1 cellular context compared by ENCODE assay signal in the genomic region with DNA sequence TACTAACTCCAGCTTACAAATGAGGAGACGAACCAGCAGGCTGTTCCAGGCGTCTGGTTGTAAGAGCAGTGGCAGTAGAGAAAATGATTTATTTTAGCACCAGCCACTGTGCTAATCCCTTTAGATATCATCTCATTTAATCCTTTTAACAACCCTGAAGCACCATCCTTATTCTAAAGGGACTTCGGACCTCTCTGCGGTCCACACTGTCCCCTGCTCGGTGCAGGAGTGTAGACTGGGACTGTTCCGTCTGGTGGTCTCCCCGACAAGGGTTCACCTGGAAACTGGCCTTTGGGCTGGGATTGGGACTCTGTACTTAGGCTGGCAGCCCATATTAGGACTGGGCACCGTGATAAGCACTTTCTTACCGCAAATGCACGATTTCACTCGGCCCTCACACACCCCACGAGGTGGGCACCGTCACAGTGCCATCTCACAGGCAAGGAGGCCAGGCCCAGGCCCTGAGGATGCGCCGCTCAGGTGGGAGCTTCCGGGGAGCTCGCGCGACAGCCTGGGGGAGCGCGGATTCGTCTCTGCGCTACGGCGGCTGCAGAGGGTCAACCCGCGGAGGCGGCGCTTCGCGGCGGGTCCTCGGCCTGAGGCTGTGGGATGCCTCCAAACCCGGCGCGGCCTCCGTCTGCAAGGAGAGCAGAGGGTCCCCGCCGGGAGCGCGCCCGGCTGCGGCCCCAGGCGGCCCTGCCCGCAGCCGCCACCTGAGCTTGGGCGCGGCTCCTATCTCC.
TF ChIP-seq lines count a peak whose summit lies in the region.

No MANE protein-coding gene starts in this region.

TF ChIP-seq in K562, 482 proteins besides CTCF, POLR2A, EP300 and RAD21 (continued from another document and continues in another):
- TF ChIP-seq CHAMP1 (IDR thresholded peaks at IDR 0.05) (no peak), SMAD4 (CRISPR knock-in tag; conservative IDR thresholded peaks at IDR 0.05) (peak; percentile 79), IFI16 (CRISPR knock-in tag; IDR thresholded peaks at IDR 0.05) (no peak), ZNF707 (CRISPR knock-in tag; conservative IDR thresholded peaks at IDR 0.05) (no peak), DIDO1 (tag; IDR thresholded peaks at IDR 0.05; ENCODE audit: low read depth) (0 out of 2 replicates have a peak, but pooled peaks have one; percentile 54), E2F4 (CRISPR knock-in tag; IDR thresholded peaks at IDR 0.05; ENCODE audit: low read depth) (0 out of 2 replicates have a peak, but pooled peaks have one; percentile 50), RCOR1 (IDR thresholded peaks at IDR 0.05; ENCODE audit: borderline replicate concordance in 1 of 2, low read depth in 2 of 2, low read length in 2 of 2) (peak in 1 of 2 experiments; percentile 47; a peak in 2 of 4 replicates), TCF7L2 (IDR thresholded peaks at IDR 0.05; ENCODE audit: low read depth, low read length) (no peak), SRF (CRISPR knock-in tag; IDR thresholded peaks at IDR 0.05) (peak in 1 of 2 experiments; percentile 91; a peak in 2 of 4 replicates), ZSCAN29 (IDR thresholded peaks at IDR 0.05) (no peak), ZNF668 (CRISPR knock-in tag; IDR thresholded peaks at IDR 0.05) (no peak), ZNF232 (CRISPR knock-in tag; IDR thresholded peaks at IDR 0.05) (0 out of 2 replicates have a peak, but pooled peaks have one; percentile 53), ILK (tag; IDR thresholded peaks at IDR 0.05; ENCODE audit: borderline replicate concordance, low read depth) (no peak), ERF (CRISPR knock-in tag; IDR thresholded peaks at IDR 0.05) (no peak), ZC3H11A (IDR thresholded peaks at IDR 0.05; ENCODE audit: low read depth, low read length) (no peak), ZNF77 (CRISPR knock-in tag; IDR thresholded peaks at IDR 0.05) (no peak), NFIC (IDR thresholded peaks at IDR 0.05) (0 out of 2 replicates have a peak, but pooled peaks have one; percentile 14), POLR2AphosphoS5 (IDR thresholded peaks at IDR 0.05; ENCODE audit: control insufficient read depth, insufficient read depth, low read depth, low read length) (peak; percentile 63; the same call in 1 of the 2 replicates), TAF1 (IDR thresholded peaks at IDR 0.05; ENCODE audit: control insufficient read depth, extremely low read depth, insufficient read depth, low read length, severe bottlenecking) (peak; percentile 48), HDGF (IDR thresholded peaks at IDR 0.05) (0 out of 2 replicates have a peak, but pooled peaks have one; percentile 27), ZBTB7A (IDR thresholded peaks at IDR 0.05; ENCODE audit: borderline replicate concordance, control insufficient read depth, low read depth, low read length) (peak; percentile 90; the same call in 1 of the 2 replicates), MTA3 (IDR thresholded peaks at IDR 0.05; ENCODE audit: borderline replicate concordance) (peak; percentile 100), HCFC1 (IDR thresholded peaks at IDR 0.05; ENCODE audit: low read depth, low read length) (peak; percentile 61), SAP30 (IDR thresholded peaks at IDR 0.05; ENCODE audit: borderline replicate concordance, insufficient read depth, low read depth, low read length, poor library complexity, severe bottlenecking) (peak; percentile 46), KDM2B (CRISPR knock-in tag; IDR thresholded peaks at IDR 0.05) (peak; percentile 69; the same call in 1 of the 2 replicates), CREB1 (IDR thresholded peaks at IDR 0.05) (no peak), CREB1 (CRISPR knock-in tag; IDR thresholded peaks at IDR 0.05) (peak; percentile 53; the same call in 1 of the 2 replicates), KLF13 (tag; IDR thresholded peaks at IDR 0.05; ENCODE audit: borderline replicate concordance, low read depth) (0 out of 2 replicates have a peak, but pooled peaks have one; percentile 28), GATAD2B (IDR thresholded peaks at IDR 0.05; ENCODE audit: borderline replicate concordance) (no peak), RBBP5 (IDR thresholded peaks at IDR 0.05; ENCODE audit: borderline replicate concordance, insufficient read depth, low read length, poor library complexity, severe bottlenecking) (peak; percentile 87), FIP1L1 (IDR thresholded peaks at IDR 0.05; ENCODE audit: low read depth, low read length, poor library complexity, severe bottlenecking) (peak; percentile 51), NCOA4 (IDR thresholded peaks at IDR 0.05; ENCODE audit: partially characterized antibody) (no peak), ZNF511 (CRISPR knock-in tag; IDR thresholded peaks at IDR 0.05) (peak; percentile 76)
- TF ChIP-seq, protein P1, sequence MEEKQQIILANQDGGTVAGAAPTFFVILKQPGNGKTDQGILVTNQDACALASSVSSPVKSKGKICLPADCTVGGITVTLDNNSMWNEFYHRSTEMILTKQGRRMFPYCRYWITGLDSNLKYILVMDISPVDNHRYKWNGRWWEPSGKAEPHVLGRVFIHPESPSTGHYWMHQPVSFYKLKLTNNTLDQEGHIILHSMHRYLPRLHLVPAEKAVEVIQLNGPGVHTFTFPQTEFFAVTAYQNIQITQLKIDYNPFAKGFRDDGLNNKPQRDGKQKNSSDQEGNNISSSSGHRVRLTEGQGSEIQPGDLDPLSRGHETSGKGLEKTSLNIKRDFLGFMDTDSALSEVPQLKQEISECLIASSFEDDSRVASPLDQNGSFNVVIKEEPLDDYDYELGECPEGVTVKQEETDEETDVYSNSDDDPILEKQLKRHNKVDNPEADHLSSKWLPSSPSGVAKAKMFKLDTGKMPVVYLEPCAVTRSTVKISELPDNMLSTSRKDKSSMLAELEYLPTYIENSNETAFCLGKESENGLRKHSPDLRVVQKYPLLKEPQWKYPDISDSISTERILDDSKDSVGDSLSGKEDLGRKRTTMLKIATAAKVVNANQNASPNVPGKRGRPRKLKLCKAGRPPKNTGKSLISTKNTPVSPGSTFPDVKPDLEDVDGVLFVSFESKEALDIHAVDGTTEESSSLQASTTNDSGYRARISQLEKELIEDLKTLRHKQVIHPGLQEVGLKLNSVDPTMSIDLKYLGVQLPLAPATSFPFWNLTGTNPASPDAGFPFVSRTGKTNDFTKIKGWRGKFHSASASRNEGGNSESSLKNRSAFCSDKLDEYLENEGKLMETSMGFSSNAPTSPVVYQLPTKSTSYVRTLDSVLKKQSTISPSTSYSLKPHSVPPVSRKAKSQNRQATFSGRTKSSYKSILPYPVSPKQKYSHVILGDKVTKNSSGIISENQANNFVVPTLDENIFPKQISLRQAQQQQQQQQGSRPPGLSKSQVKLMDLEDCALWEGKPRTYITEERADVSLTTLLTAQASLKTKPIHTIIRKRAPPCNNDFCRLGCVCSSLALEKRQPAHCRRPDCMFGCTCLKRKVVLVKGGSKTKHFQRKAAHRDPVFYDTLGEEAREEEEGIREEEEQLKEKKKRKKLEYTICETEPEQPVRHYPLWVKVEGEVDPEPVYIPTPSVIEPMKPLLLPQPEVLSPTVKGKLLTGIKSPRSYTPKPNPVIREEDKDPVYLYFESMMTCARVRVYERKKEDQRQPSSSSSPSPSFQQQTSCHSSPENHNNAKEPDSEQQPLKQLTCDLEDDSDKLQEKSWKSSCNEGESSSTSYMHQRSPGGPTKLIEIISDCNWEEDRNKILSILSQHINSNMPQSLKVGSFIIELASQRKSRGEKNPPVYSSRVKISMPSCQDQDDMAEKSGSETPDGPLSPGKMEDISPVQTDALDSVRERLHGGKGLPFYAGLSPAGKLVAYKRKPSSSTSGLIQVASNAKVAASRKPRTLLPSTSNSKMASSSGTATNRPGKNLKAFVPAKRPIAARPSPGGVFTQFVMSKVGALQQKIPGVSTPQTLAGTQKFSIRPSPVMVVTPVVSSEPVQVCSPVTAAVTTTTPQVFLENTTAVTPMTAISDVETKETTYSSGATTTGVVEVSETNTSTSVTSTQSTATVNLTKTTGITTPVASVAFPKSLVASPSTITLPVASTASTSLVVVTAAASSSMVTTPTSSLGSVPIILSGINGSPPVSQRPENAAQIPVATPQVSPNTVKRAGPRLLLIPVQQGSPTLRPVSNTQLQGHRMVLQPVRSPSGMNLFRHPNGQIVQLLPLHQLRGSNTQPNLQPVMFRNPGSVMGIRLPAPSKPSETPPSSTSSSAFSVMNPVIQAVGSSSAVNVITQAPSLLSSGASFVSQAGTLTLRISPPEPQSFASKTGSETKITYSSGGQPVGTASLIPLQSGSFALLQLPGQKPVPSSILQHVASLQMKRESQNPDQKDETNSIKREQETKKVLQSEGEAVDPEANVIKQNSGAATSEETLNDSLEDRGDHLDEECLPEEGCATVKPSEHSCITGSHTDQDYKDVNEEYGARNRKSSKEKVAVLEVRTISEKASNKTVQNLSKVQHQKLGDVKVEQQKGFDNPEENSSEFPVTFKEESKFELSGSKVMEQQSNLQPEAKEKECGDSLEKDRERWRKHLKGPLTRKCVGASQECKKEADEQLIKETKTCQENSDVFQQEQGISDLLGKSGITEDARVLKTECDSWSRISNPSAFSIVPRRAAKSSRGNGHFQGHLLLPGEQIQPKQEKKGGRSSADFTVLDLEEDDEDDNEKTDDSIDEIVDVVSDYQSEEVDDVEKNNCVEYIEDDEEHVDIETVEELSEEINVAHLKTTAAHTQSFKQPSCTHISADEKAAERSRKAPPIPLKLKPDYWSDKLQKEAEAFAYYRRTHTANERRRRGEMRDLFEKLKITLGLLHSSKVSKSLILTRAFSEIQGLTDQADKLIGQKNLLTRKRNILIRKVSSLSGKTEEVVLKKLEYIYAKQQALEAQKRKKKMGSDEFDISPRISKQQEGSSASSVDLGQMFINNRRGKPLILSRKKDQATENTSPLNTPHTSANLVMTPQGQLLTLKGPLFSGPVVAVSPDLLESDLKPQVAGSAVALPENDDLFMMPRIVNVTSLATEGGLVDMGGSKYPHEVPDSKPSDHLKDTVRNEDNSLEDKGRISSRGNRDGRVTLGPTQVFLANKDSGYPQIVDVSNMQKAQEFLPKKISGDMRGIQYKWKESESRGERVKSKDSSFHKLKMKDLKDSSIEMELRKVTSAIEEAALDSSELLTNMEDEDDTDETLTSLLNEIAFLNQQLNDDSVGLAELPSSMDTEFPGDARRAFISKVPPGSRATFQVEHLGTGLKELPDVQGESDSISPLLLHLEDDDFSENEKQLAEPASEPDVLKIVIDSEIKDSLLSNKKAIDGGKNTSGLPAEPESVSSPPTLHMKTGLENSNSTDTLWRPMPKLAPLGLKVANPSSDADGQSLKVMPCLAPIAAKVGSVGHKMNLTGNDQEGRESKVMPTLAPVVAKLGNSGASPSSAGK (IDR thresholded peaks at IDR 0.05), result peak; percentile 34
- TF ChIP-seq, protein P2, sequence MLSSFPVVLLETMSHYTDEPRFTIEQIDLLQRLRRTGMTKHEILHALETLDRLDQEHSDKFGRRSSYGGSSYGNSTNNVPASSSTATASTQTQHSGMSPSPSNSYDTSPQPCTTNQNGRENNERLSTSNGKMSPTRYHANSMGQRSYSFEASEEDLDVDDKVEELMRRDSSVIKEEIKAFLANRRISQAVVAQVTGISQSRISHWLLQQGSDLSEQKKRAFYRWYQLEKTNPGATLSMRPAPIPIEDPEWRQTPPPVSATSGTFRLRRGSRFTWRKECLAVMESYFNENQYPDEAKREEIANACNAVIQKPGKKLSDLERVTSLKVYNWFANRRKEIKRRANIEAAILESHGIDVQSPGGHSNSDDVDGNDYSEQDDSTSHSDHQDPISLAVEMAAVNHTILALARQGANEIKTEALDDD (IDR thresholded peaks at IDR 0.05), result no peak
- TF ChIP-seq, protein P3, sequence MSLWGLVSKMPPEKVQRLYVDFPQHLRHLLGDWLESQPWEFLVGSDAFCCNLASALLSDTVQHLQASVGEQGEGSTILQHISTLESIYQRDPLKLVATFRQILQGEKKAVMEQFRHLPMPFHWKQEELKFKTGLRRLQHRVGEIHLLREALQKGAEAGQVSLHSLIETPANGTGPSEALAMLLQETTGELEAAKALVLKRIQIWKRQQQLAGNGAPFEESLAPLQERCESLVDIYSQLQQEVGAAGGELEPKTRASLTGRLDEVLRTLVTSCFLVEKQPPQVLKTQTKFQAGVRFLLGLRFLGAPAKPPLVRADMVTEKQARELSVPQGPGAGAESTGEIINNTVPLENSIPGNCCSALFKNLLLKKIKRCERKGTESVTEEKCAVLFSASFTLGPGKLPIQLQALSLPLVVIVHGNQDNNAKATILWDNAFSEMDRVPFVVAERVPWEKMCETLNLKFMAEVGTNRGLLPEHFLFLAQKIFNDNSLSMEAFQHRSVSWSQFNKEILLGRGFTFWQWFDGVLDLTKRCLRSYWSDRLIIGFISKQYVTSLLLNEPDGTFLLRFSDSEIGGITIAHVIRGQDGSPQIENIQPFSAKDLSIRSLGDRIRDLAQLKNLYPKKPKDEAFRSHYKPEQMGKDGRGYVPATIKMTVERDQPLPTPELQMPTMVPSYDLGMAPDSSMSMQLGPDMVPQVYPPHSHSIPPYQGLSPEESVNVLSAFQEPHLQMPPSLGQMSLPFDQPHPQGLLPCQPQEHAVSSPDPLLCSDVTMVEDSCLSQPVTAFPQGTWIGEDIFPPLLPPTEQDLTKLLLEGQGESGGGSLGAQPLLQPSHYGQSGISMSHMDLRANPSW (CRISPR knock-in tag; IDR thresholded peaks at IDR 0.05), result no peak
